Comparison of ENCODE assay signal across 8 cellular contexts in the genomic region with DNA sequence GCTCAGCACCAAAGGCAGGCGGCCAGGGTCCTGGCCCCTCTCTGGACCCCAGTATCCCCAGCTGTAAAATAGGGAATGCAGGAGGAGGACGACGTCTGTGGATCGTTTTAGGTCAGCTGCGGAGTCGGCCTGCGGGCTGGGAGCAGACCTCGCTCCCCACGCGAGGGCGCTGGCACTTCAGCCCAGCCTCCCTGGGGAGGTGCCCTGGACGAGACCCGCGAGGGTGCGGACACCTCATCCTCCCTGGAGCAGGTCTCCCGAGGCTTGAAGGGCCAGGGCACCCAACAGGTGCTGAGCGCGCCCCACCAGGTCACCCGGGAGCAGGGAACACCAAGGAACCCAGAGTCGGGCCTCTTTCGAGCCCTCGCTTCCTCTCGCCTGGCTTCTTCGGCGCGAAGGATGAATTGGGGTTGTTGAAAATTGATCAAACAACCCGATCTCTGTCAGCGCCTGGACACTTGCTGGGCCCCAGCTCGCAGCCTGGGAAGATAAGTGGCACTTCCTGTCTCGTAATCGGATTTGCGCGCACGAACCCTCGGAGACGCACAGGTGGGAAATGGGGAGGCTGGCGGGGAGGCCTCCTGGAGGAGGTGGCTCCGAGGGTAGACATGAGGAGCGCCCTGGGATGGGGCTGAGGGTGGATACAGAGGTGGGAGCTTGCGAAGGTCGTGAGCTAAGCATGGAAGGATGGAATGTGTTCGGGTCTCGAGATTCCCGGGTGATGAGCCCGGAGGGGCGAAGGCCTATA. TPM values are rescaled to one million over a fixed set of nuclear protein-coding genes. Genes with fewer than 3 reads are reported as not detected.
DNase-seq lines count a peak whose midpoint lies in the region; ATAC-seq and TF ChIP-seq lines count a peak whose summit lies in the region.

No MANE protein-coding gene starts in this region.

- DNase-seq in GM12864 (ENCODE audit: low read depth) (no peak), OCI-M1 (lab: John Stamatoyannopoulos, UW) (peak; percentile 26), germinal center (ENCODE audit: low spot score) (peak; percentile 73), osteoblast (ENCODE audit: insufficient read length, low spot score, missing footprints) (no peak), tibial nerve (ENCODE audit: low spot score in 2 of 2) (no peak), inferior parietal cortex (ENCODE audit: extremely low spot score) (no peak)
- peak; percentile 88 for DNase-seq in activated effector memory CD4-positive, alpha-beta T cell treated with anti-CD3 and anti-CD28 coated beads, Interleukin-2, amount 50 U/mL, for 16 hours

- H3K36me3 ChIP-seq in osteoblast (ENCODE audit: insufficient read depth, low read length) (no peaks in the 10 kb centered on the region), tibial nerve (no peaks in the 10 kb centered on the region)

- H3K27ac ChIP-seq in osteoblast (ENCODE audit: low read depth, low read length) (no peak overlapping the region), tibial nerve (peak overlapping the region in 1 of 4 donors; percentile 21)

- TF ChIP-seq EP300 in tibial nerve (IDR thresholded peaks at IDR 0.05) = no peak

- TF ChIP-seq CTCF in GM12864 (IDR thresholded peaks at IDR 0.05; ENCODE audit: low read depth, low read length, missing control alignments) (peak; percentile 68), osteoblast (IDR thresholded peaks at IDR 0.05; ENCODE audit: extremely low read depth, low read depth, low read length) (peak; percentile 16), tibial nerve (IDR thresholded peaks at IDR 0.05) (peak in 4 of 5 experiments; percentile 29 to 59 (median 47))

- peak overlapping the region; percentile 43 for H3K4me2 ChIP-seq in osteoblast (ENCODE audit: insufficient read depth, low read length)

- H3K4me1 ChIP-seq in osteoblast (ENCODE audit: insufficient read depth, low read length) = peaks cover 6% of the 10 kb centered on the region
- H3K4me1 ChIP-seq in tibial nerve = peaks cover 0 to 23% (median 12%) of the 10 kb centered on the region in 4 donors

- no peak for TF ChIP-seq POLR2A in tibial nerve (IDR thresholded peaks at IDR 0.05)

- H3K79me2 ChIP-seq in osteoblast (ENCODE audit: insufficient read depth, low read length) = no peaks in the 10 kb centered on the region

- H3K27me3 ChIP-seq in osteoblast (ENCODE audit: insufficient read depth, low read length) = peaks cover 55% of the 10 kb centered on the region
- H3K27me3 ChIP-seq in tibial nerve = peaks cover 0 to 40% of the 10 kb centered on the region in 2 donors

- H3K4me3 ChIP-seq in GM12864 (ENCODE audit: low read depth, low read length) (peak overlapping the region; percentile 26), osteoblast (ENCODE audit: insufficient read depth, low read length) (no peak overlapping the region), tibial nerve (peak overlapping the region; percentile 28 to 60 (median 40))

- H2AFZ ChIP-seq in osteoblast (ENCODE audit: low read length) = no peak overlapping the region

- no peaks in the 10 kb centered on the region for H3K9me3 ChIP-seq in osteoblast (ENCODE audit: low read depth, low read length)
- no peaks in the 10 kb centered on the region for H3K9me3 ChIP-seq in tibial nerve

- WGBS in tibial nerve, 2 donors = 1 to 2% methylated on average over 27 to 45 of the region's 46 CpGs

- peak; percentile 31 for ATAC-seq in HG02678 (IDR thresholded peaks at IDR 0.05; ENCODE audit: unreplicated experiment)

- no peaks in the 10 kb centered on the region for H4K20me1 ChIP-seq in osteoblast (ENCODE audit: insufficient read depth, low read length)

RNA-seq across cellular contexts. Expression of a gene that starts 0.6 kb away (rescaled TPM):
- total RNA-seq in osteoblast (not detected in 2 replicates), tibial nerve (10 to 100 TPM in 2 of 4 donors, 1 to 10 TPM in 2; 2.4 to 17.3 (median 10.4) TPM)

Comparison
In these comparisons a context has a peak if more than half of its experiments do, and no peak if none do; other contexts are left out.
1. DNase-seq: peak in OCI-M1 (single experiment), activated effector memory CD4-positive, alpha-beta T cell treated with anti-CD3 and anti-CD28 coated beads, Interleukin-2, amount 50 U/mL, for 16 hours (single experiment) and germinal center (single experiment); none in GM12864 (single experiment), osteoblast (single experiment), tibial nerve (0 of 2) and inferior parietal cortex (single experiment).
2. CTCF ChIP-seq: peak in every context shown above with its lines; median percentile 68 in GM12864; 47 in tibial nerve; 16 in osteoblast.